ENCODE assay signal across 14 cellular contexts in genomic region chr12:47650469-47650868, GRCh38. TPM values are rescaled to one million over a fixed set of nuclear protein-coding genes. Genes with fewer than 3 reads are reported as not detected.
DNase-seq lines count a peak whose midpoint lies in the region; ATAC-seq, FAIRE-seq and TF ChIP-seq lines count a peak whose summit lies in the region.
"Had no signal": no experiment of that assay in that cellular context is flagged by ENCODE, and none has a peak within 500 bp of the region (broad histone marks: within the 10 kb centered on the region; RNA-seq: fewer than 3 reads in every experiment).

No MANE protein-coding gene starts in this region.

- TF ChIP-seq POLR2A in ovary (IDR thresholded peaks at IDR 0.05) = no peak

- no peaks in the 10 kb centered on the region for H3K9me3 ChIP-seq in ovary
- no peaks in the 10 kb centered on the region for H3K9me3 ChIP-seq in naive thymus-derived CD4-positive, alpha-beta T cell (ENCODE audit: control insufficient read depth in 2 of 3, low read length in 3 of 3)

- H3K27me3 ChIP-seq in ovary = no peaks in the 10 kb centered on the region
- no peaks in the 10 kb centered on the region for H3K27me3 ChIP-seq in naive thymus-derived CD4-positive, alpha-beta T cell (ENCODE audit: control insufficient read depth in 2 of 2, insufficient read depth in 2 of 2, low read length in 2 of 2)

- no peak overlapping the region for H3K4me3 Mint-ChIP-seq in activated B cell treated with CpG ODN at 0.5 μM for 24 hours
- H3K4me3 Mint-ChIP-seq in naive thymus-derived CD4-positive, alpha-beta T cell = peak overlapping the region in 1 of 10 donors; percentile 26
- H3K4me3 Mint-ChIP-seq: T-helper 17 cell had no signal

- H3K9me3 Mint-ChIP-seq in activated B cell treated with CpG ODN at 0.5 μM for 24 hours = no peaks in the 10 kb centered on the region
- no peaks in the 10 kb centered on the region for H3K9me3 Mint-ChIP-seq in naive thymus-derived CD4-positive, alpha-beta T cell
- H3K9me3 Mint-ChIP-seq: CD8-positive, alpha-beta memory T cell had no signal

- H3K4me3 ChIP-seq in ovary = no peak overlapping the region
- no peak overlapping the region for H3K4me3 ChIP-seq in naive thymus-derived CD4-positive, alpha-beta T cell (ENCODE audit: low read length)
- H3K4me3 ChIP-seq: skin epidermis had no signal

- no peaks in the 10 kb centered on the region for H3K36me3 ChIP-seq in ovary
- H3K36me3 ChIP-seq in naive thymus-derived CD4-positive, alpha-beta T cell (ENCODE audit: control insufficient read depth in 2 of 3, insufficient read depth in 3 of 3, low read length in 3 of 3) = no peaks in the 10 kb centered on the region

- FAIRE-seq in RCC 7860 (lab: Jason Lieb, UNC) = no peak

- CTCF ChIA-PET in activated B cell treated with CpG ODN at 0.5 μM for 24 hours (lab: Charles Lee) = interaction anchor here (2.1 to 3.6 kb wide), 2 partner anchors 93 to 117 kb away, joined by 12 to 19 read pairs; no protein-coding TSS in a partner anchor
- CTCF ChIA-PET in naive thymus-derived CD4-positive, alpha-beta T cell (lab: Charles Lee) = interaction anchor here (0.8 to 2.0 kb wide), 4 partner anchors 11 to 438 kb away, joined by 3 to 5 read pairs (median 4); no protein-coding TSS in a partner anchor

- peak overlapping the region; percentile 35 for H3K27ac Mint-ChIP-seq in activated B cell treated with CpG ODN at 0.5 μM for 24 hours
- H3K27ac Mint-ChIP-seq in naive thymus-derived CD4-positive, alpha-beta T cell = peak overlapping the region in 2 of 9 donors; percentile 64 to 94

- H3K27me3 Mint-ChIP-seq in activated B cell treated with CpG ODN at 0.5 μM for 24 hours = no peaks in the 10 kb centered on the region
- H3K27me3 Mint-ChIP-seq in naive thymus-derived CD4-positive, alpha-beta T cell = no peaks in the 10 kb centered on the region
- H3K27me3 Mint-ChIP-seq: CD8-positive, alpha-beta memory T cell; T-helper 17 cell had no signal

- DNase-seq in activated B cell treated with CpG ODN at 0.5 μM for 24 hours = no peak
- DNase-seq in RCC 7860 (ENCODE audit: low spot score) = no peak
- no peak for DNase-seq in NCI-H524 (lab: John Stamatoyannopoulos, UW)
- no peak for DNase-seq in ovary
- no peak for DNase-seq in naive thymus-derived CD4-positive, alpha-beta T cell
- DNase-seq: anterior cingulate cortex; CD8-positive, alpha-beta memory T cell; MM.1S; NCI-H526 treated with DMSO at 0.1 percent for 48 hours; T-helper 17 cell had no signal

- POLR2A ChIA-PET in activated B cell treated with CpG ODN at 0.5 μM for 24 hours (lab: Charles Lee) = no interaction called here
- POLR2A ChIA-PET in naive thymus-derived CD4-positive, alpha-beta T cell (lab: Charles Lee) = no interaction called here

- intact Hi-C loops in activated B cell treated with CpG ODN at 0.5 μM for 24 hours (cut with micrococcal nuclease) = no loop called here
- intact Hi-C loops in ovary (cut with DNase I) = loop anchor here in 2 of 4 donors (5.0 kb wide), 2 partner anchors 127 to 132 kb away; no protein-coding TSS in a partner anchor
- intact Hi-C loops in naive thymus-derived CD4-positive, alpha-beta T cell (cut with micrococcal nuclease) = loop anchor here (5.0 kb wide), 4 partner anchors 57 to 517 kb away; partner anchors contain the start of gene RPAP3 (in 1 of the 2)

- H3K27ac ChIP-seq in ovary = no peak overlapping the region
- H3K27ac ChIP-seq in naive thymus-derived CD4-positive, alpha-beta T cell (ENCODE audit: low read depth, low read length) = no peak overlapping the region

- ATAC-seq in GM18499 (IDR thresholded peaks at IDR 0.05; ENCODE audit: insufficient read depth, unreplicated experiment) (peak; percentile 78), GM19467 (IDR thresholded peaks at IDR 0.05; ENCODE audit: unreplicated experiment) (peak; percentile 55), HG02981 (IDR thresholded peaks at IDR 0.05; ENCODE audit: unreplicated experiment) (peak; percentile 46), activated B cell treated with CpG ODN at 0.5 μM for 24 hours (ENCODE audit: low read depth) (peak; percentile 48)
- ATAC-seq in naive thymus-derived CD4-positive, alpha-beta T cell = no peak
- ATAC-seq: T-helper 17 cell had no signal

- no peak for TF ChIP-seq EP300 in ovary (IDR thresholded peaks at IDR 0.05)

- peaks cover 1% of the 10 kb centered on the region for H3K4me1 ChIP-seq in ovary (ENCODE audit: insufficient read depth)
- H3K4me1 ChIP-seq in naive thymus-derived CD4-positive, alpha-beta T cell (ENCODE audit: control insufficient read depth in 2 of 2, insufficient read depth in 2 of 2, low read length in 2 of 2) = peaks cover 5 to 6% of the 10 kb centered on the region in 2 donors

- peaks cover 15% of the 10 kb centered on the region for H3K4me1 Mint-ChIP-seq in activated B cell treated with CpG ODN at 0.5 μM for 24 hours
- peaks cover 8 to 21% (median 16%) of the 10 kb centered on the region in 7 donors for H3K4me1 Mint-ChIP-seq in naive thymus-derived CD4-positive, alpha-beta T cell

- TF ChIP-seq CTCF in activated B cell treated with CpG ODN at 0.5 μM for 24 hours (IDR thresholded peaks at IDR 0.05) (no peak), ovary (IDR thresholded peaks at IDR 0.05) (no peak)

- H3K36me3 Mint-ChIP-seq in activated B cell treated with CpG ODN at 0.5 μM for 24 hours (ENCODE audit: low read depth) = peaks cover 16% of the 10 kb centered on the region
- peaks cover 0 to 26% (median 16%) of the 10 kb centered on the region in 5 donors for H3K36me3 Mint-ChIP-seq in naive thymus-derived CD4-positive, alpha-beta T cell

- 37 to 71% (median 57%) methylated on average over 1 of the region's 1 CpG for WGBS in ovary, 3 donors

RNA-seq across cellular contexts. Expression of gene RPAP3, which starts 55.4 kb away (rescaled TPM):
- total RNA-seq in activated B cell treated with CpG ODN at 0.5 μM for 24 hours (58.4 and 60.5 TPM in 2 replicates), ovary (10 to 100 TPM; 18.4 to 71.3 (median 41.8) TPM)
- polyA plus RNA-seq in ovary = 10 to 100 TPM; 15.6 to 18.6 TPM
- total RNA-seq in naive thymus-derived CD4-positive, alpha-beta T cell = 10 to 100 TPM; 28.5 to 51.3 (median 43.9) TPM
- 10 to 100 TPM; 36.7 to 48.9 TPM for polyA plus RNA-seq in naive thymus-derived CD4-positive, alpha-beta T cell
